11 cellular contexts compared by ENCODE assay signal in the genomic region with DNA sequence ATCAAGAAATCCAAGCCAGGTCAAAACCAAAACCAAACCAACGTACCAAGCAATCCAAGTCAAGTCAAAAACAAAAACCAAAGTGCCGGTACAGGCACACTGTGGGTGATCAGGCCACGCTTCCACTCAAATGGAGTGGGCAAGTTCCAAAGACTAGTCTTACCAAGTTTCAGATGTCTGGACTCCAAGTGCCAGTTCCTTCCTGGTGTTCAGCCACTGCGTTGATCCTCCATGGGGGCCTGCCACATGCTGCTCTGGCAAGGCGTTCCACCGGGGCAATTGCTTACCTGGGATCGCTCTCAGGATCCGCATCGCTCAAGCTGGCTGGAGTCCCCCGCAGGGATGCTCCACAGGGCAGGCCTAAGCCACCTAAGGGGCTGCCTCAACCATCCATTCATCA. TPM values are rescaled to one million over a fixed set of nuclear protein-coding genes. Genes with fewer than 3 reads are reported as not detected.
"Had no signal": no experiment of that assay in that cellular context is flagged by ENCODE, and none has a peak within 500 bp of the region (broad histone marks: within the 10 kb centered on the region; RNA-seq: fewer than 3 reads in every experiment).

No MANE protein-coding gene starts in this region.

RNA-seq across cellular contexts. Expression of a gene that starts 46.5 kb away (rescaled TPM):
- total RNA-seq: body of pancreas, esophagus muscularis mucosa had no signal

RNA-seq across cellular contexts. Expression of a gene that starts 49.1 kb away (rescaled TPM):
- total RNA-seq: activated CD4-positive, alpha-beta memory T cell treated with anti-CD3 and anti-CD28 coated beads, Interleukin-2, amount 10 ng/mL, durations not matched to agents 7 days and 5 days; activated CD4-positive, alpha-beta T cell treated with anti-CD3 and anti-CD28 coated beads, Interleukin-2, amount 10 ng/mL, durations not matched to agents 7 days and 5 days; activated naive CD4-positive, alpha-beta T cell treated with anti-CD3 and anti-CD28 coated beads for 36 hours; activated naive CD4-positive, alpha-beta T cell treated with anti-CD3 and anti-CD28 coated beads, Interleukin-2, amount 50 U/mL, for 72 hours; activated T-cell treated with anti-CD3 and anti-CD28 coated beads, Interleukin-2, amount 50 U/mL, for 4 hours; activated T-helper 2 cell treated with anti-CD3 and anti-CD28 coated beads, Interferon-gamma antibody, Interleukin-2, Interleukin-4, amounts not matched to agents 10 μg/mL and 5 μg/mL and 100 μg/mL, durations not matched to agents 14 hours and 24 hours and 36 hours; dermis microvascular lymphatic vessel endothelial cell; esophagus muscularis mucosa; foreskin keratinocyte; T-helper 1 cell treated with Interleukin-12 subunit alpha and Interleukin-12 subunit beta and Interleukin-4 antibody, amounts not matched to agents 30 ng/mL and 1 ng/mL, for 36 hours had no signal
